ENCODE assay signal across 1 cellular context in the genomic region with DNA sequence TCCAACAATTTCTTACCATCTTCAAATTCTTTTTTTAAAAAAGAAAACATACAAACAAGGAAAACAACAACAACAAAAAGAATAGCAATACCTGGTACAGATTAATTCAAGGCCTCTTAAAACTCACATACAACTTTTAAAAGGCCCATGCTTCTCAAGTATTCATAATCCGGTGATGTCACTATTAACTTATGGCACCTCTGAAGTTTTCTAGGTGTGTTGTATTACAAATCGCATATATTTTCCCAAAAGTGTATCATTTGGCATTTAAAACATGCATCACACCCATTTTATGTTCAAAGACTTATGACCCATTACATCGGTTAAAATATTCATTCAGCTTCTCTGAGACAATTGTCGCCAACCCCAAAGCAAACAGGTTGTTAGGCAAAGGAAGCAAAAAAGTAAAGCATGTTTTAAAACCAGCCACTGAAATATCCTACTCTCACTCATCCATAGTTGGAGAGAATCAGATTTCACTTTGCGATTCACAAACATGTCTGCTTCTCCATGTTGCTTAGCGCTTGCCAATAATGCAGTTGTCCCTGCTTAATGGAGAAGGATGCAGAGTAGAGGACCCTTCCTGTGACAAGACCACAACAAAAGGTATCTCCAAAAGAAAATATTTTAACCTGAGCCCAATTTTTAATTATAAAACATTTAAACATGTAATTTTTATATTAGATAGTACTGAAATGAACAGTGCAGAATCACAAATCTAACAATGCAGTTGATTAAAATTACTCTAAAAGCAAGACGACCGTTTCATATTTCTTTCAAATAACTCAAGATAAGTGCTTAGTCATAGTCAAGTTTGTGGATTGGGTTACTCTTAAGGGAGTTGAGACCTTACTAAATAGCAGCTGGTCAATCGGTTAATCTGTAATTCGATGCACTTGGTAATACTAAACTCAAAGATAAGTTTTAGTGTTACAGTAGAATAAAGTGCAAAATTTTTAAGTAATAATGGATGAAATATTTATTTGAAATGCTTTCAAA.
TF ChIP-seq lines count a peak whose summit lies in the region.

No MANE protein-coding gene starts in this region.

TF ChIP-seq in K562, 482 proteins besides CTCF, POLR2A, EP300 and RAD21 (continued from another document and continues in another):
- TF ChIP-seq, protein P1, sequence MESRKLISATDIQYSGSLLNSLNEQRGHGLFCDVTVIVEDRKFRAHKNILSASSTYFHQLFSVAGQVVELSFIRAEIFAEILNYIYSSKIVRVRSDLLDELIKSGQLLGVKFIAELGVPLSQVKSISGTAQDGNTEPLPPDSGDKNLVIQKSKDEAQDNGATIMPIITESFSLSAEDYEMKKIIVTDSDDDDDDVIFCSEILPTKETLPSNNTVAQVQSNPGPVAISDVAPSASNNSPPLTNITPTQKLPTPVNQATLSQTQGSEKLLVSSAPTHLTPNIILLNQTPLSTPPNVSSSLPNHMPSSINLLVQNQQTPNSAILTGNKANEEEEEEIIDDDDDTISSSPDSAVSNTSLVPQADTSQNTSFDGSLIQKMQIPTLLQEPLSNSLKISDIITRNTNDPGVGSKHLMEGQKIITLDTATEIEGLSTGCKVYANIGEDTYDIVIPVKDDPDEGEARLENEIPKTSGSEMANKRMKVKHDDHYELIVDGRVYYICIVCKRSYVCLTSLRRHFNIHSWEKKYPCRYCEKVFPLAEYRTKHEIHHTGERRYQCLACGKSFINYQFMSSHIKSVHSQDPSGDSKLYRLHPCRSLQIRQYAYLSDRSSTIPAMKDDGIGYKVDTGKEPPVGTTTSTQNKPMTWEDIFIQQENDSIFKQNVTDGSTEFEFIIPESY (CRISPR knock-in tag; IDR thresholded peaks at IDR 0.05), result no peak
- no peak for TF ChIP-seq TFAM (CRISPR knock-in tag; conservative IDR thresholded peaks at IDR 0.05)
- no peak for TF ChIP-seq HDAC3 (IDR thresholded peaks at IDR 0.05; ENCODE audit: borderline replicate concordance, partially characterized antibody)
- TF ChIP-seq SRF (CRISPR knock-in tag; IDR thresholded peaks at IDR 0.05), result no peak
- TF ChIP-seq BRD9 (IDR thresholded peaks at IDR 0.05; ENCODE audit: low read depth, partially characterized antibody), result no peak
- no peak for TF ChIP-seq GTF2E2 (tag; IDR thresholded peaks at IDR 0.05)
- no peak for TF ChIP-seq ZKSCAN8 (CRISPR knock-in tag; IDR thresholded peaks at IDR 0.05)
- TF ChIP-seq, protein P2, sequence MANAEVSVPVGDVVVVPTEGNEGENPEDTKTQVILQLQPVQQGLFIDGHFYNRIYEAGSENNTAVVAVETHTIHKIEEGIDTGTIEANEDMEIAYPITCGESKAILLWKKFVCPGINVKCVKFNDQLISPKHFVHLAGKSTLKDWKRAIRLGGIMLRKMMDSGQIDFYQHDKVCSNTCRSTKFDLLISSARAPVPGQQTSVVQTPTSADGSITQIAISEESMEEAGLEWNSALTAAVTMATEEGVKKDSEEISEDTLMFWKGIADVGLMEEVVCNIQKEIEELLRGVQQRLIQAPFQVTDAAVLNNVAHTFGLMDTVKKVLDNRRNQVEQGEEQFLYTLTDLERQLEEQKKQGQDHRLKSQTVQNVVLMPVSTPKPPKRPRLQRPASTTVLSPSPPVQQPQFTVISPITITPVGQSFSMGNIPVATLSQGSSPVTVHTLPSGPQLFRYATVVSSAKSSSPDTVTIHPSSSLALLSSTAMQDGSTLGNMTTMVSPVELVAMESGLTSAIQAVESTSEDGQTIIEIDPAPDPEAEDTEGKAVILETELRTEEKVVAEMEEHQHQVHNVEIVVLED (CRISPR knock-in tag; IDR thresholded peaks at IDR 0.05), result no peak
- no peak for TF ChIP-seq CHD4 (IDR thresholded peaks at IDR 0.05; ENCODE audit: insufficient read depth, insufficient replicate concordance, low read depth, low read length, poor library complexity, severe bottlenecking)
- no peak for TF ChIP-seq ELF1 (tag; IDR thresholded peaks at IDR 0.05)
- TF ChIP-seq, protein P3, sequence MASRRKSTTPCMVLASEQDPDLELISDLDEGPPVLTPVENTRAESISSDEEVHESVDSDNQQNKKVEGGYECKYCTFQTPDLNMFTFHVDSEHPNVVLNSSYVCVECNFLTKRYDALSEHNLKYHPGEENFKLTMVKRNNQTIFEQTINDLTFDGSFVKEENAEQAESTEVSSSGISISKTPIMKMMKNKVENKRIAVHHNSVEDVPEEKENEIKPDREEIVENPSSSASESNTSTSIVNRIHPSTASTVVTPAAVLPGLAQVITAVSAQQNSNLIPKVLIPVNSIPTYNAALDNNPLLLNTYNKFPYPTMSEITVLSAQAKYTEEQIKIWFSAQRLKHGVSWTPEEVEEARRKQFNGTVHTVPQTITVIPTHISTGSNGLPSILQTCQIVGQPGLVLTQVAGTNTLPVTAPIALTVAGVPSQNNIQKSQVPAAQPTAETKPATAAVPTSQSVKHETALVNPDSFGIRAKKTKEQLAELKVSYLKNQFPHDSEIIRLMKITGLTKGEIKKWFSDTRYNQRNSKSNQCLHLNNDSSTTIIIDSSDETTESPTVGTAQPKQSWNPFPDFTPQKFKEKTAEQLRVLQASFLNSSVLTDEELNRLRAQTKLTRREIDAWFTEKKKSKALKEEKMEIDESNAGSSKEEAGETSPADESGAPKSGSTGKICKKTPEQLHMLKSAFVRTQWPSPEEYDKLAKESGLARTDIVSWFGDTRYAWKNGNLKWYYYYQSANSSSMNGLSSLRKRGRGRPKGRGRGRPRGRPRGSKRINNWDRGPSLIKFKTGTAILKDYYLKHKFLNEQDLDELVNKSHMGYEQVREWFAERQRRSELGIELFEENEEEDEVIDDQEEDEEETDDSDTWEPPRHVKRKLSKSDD (conservative IDR thresholded peaks at IDR 0.05; ENCODE audit: low read length), result no peak
- no peak for TF ChIP-seq MTA3 (IDR thresholded peaks at IDR 0.05; ENCODE audit: borderline replicate concordance)
- no peak for TF ChIP-seq MTF1 (CRISPR knock-in tag; IDR thresholded peaks at IDR 0.05; ENCODE audit: borderline replicate concordance)
- TF ChIP-seq, protein P4, sequence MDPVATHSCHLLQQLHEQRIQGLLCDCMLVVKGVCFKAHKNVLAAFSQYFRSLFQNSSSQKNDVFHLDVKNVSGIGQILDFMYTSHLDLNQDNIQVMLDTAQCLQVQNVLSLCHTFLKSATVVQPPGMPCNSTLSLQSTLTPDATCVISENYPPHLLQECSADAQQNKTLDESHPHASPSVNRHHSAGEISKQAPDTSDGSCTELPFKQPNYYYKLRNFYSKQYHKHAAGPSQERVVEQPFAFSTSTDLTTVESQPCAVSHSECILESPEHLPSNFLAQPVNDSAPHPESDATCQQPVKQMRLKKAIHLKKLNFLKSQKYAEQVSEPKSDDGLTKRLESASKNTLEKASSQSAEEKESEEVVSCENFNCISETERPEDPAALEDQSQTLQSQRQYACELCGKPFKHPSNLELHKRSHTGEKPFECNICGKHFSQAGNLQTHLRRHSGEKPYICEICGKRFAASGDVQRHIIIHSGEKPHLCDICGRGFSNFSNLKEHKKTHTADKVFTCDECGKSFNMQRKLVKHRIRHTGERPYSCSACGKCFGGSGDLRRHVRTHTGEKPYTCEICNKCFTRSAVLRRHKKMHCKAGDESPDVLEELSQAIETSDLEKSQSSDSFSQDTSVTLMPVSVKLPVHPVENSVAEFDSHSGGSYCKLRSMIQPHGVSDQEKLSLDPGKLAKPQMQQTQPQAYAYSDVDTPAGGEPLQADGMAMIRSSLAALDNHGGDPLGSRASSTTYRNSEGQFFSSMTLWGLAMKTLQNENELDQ (CRISPR knock-in tag; IDR thresholded peaks at IDR 0.05; ENCODE audit: borderline replicate concordance), result no peak
- no peak for TF ChIP-seq MEF2A (IDR thresholded peaks at IDR 0.05; ENCODE audit: control insufficient read depth, low read depth, low read length)
- TF ChIP-seq HLTF (IDR thresholded peaks at IDR 0.05), result no peak
- peak; percentile 3 for TF ChIP-seq TBP (optimal IDR thresholded peaks at IDR 0.05; ENCODE audit: low read depth, low read length)
- no peak for TF ChIP-seq FOXP1 (CRISPR knock-in tag; IDR thresholded peaks at IDR 0.05)
- TF ChIP-seq HNRNPUL1 (IDR thresholded peaks at IDR 0.05; ENCODE audit: low read length), result no peak
- TF ChIP-seq CHCHD3 (CRISPR knock-in tag; IDR thresholded peaks at IDR 0.05), result no peak
- TF ChIP-seq, protein P5, sequence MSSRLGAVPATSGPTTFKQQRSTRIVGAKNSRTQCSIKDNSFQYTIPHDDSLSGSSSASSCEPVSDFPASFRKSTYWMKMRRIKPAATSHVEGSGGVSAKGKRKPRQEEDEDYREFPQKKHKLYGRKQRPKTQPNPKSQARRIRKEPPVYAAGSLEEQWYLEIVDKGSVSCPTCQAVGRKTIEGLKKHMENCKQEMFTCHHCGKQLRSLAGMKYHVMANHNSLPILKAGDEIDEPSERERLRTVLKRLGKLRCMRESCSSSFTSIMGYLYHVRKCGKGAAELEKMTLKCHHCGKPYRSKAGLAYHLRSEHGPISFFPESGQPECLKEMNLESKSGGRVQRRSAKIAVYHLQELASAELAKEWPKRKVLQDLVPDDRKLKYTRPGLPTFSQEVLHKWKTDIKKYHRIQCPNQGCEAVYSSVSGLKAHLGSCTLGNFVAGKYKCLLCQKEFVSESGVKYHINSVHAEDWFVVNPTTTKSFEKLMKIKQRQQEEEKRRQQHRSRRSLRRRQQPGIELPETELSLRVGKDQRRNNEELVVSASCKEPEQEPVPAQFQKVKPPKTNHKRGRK (tag; IDR thresholded peaks at IDR 0.05), result no peak
- TF ChIP-seq, protein P6, sequence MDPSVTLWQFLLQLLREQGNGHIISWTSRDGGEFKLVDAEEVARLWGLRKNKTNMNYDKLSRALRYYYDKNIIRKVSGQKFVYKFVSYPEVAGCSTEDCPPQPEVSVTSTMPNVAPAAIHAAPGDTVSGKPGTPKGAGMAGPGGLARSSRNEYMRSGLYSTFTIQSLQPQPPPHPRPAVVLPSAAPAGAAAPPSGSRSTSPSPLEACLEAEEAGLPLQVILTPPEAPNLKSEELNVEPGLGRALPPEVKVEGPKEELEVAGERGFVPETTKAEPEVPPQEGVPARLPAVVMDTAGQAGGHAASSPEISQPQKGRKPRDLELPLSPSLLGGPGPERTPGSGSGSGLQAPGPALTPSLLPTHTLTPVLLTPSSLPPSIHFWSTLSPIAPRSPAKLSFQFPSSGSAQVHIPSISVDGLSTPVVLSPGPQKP (CRISPR knock-in tag; IDR thresholded peaks at IDR 0.05), result no peak
- no peak for TF ChIP-seq TEAD4 (IDR thresholded peaks at IDR 0.05; ENCODE audit: low read length)
- no peak for TF ChIP-seq TEAD4 (CRISPR knock-in tag; IDR thresholded peaks at IDR 0.05; ENCODE audit: borderline replicate concordance)
- no peak for TF ChIP-seq ERF (CRISPR knock-in tag; IDR thresholded peaks at IDR 0.05)
- no peak for TF ChIP-seq SAFB (IDR thresholded peaks at IDR 0.05; ENCODE audit: borderline replicate concordance, low read depth, low read length)
- TF ChIP-seq ZNF445 (CRISPR knock-in tag; IDR thresholded peaks at IDR 0.05; ENCODE audit: low read depth), result no peak
- TF ChIP-seq TAF9B (IDR thresholded peaks at IDR 0.05; ENCODE audit: partially characterized antibody), result no peak
- no peak for TF ChIP-seq ZNF507 (tag; conservative IDR thresholded peaks at IDR 0.05)
- TF ChIP-seq, protein P7, sequence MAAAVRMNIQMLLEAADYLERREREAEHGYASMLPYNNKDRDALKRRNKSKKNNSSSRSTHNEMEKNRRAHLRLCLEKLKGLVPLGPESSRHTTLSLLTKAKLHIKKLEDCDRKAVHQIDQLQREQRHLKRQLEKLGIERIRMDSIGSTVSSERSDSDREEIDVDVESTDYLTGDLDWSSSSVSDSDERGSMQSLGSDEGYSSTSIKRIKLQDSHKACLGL (CRISPR knock-in tag; IDR thresholded peaks at IDR 0.05; ENCODE audit: borderline replicate concordance, poor library complexity, severe bottlenecking), result no peak
- TF ChIP-seq ADNP (tag; IDR thresholded peaks at IDR 0.05), result no peak
- no peak for TF ChIP-seq EWSR1 (IDR thresholded peaks at IDR 0.05; ENCODE audit: borderline replicate concordance, low read depth, partially characterized antibody)
- TF ChIP-seq, protein P8, sequence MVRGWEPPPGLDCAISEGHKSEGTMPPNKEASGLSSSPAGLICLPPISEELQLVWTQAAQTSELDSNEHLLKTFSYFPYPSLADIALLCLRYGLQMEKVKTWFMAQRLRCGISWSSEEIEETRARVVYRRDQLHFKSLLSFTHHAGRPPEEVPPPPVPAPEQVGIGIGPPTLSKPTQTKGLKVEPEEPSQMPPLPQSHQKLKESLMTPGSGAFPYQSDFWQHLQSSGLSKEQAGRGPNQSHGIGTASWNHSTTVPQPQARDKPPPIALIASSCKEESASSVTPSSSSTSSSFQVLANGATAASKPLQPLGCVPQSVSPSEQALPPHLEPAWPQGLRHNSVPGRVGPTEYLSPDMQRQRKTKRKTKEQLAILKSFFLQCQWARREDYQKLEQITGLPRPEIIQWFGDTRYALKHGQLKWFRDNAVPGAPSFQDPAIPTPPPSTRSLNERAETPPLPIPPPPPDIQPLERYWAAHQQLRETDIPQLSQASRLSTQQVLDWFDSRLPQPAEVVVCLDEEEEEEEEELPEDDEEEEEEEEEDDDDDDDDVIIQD (CRISPR knock-in tag; IDR thresholded peaks at IDR 0.05), result no peak
- TF ChIP-seq, protein P9, sequence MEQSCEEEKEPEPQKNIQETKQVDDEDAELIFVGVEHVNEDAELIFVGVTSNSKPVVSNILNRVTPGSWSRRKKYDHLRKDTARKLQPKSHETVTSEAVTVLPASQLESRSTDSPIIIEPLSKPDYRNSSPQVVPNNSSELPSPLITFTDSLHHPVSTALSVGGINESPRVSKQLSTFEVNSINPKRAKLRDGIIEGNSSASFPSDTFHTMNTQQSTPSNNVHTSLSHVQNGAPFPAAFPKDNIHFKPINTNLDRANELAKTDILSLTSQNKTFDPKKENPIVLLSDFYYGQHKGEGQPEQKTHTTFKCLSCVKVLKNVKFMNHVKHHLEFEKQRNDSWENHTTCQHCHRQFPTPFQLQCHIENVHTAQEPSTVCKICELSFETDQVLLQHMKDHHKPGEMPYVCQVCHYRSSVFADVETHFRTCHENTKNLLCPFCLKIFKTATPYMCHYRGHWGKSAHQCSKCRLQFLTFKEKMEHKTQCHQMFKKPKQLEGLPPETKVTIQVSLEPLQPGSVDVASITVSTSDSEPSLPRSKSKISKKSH (CRISPR knock-in tag; IDR thresholded peaks at IDR 0.05), result no peak
- TF ChIP-seq C11orf30 (IDR thresholded peaks at IDR 0.05; ENCODE audit: low read depth), result peak; percentile 79
- TF ChIP-seq ZNF174 (CRISPR knock-in tag; IDR thresholded peaks at IDR 0.05), result no peak
- no peak for TF ChIP-seq DIDO1 (tag; IDR thresholded peaks at IDR 0.05; ENCODE audit: low read depth)
- TF ChIP-seq DDX20 (tag; IDR thresholded peaks at IDR 0.05; ENCODE audit: low read depth), result no peak
- TF ChIP-seq MCM5 (IDR thresholded peaks at IDR 0.05; ENCODE audit: low read depth), result no peak
- TF ChIP-seq RBM14 (IDR thresholded peaks at IDR 0.05; ENCODE audit: borderline replicate concordance, insufficient read depth, low read depth, low read length), result no peak
- TF ChIP-seq CXXC5 (CRISPR knock-in tag; IDR thresholded peaks at IDR 0.05), result peak; percentile 11; the same call in 1 of the 2 replicates
- TF ChIP-seq, protein P10, sequence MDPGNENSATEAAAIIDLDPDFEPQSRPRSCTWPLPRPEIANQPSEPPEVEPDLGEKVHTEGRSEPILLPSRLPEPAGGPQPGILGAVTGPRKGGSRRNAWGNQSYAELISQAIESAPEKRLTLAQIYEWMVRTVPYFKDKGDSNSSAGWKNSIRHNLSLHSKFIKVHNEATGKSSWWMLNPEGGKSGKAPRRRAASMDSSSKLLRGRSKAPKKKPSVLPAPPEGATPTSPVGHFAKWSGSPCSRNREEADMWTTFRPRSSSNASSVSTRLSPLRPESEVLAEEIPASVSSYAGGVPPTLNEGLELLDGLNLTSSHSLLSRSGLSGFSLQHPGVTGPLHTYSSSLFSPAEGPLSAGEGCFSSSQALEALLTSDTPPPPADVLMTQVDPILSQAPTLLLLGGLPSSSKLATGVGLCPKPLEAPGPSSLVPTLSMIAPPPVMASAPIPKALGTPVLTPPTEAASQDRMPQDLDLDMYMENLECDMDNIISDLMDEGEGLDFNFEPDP (CRISPR knock-in tag; IDR thresholded peaks at IDR 0.05), result no peak
- TF ChIP-seq RNF2 (IDR thresholded peaks at IDR 0.05), result no peak
